In genomic region chr2:147782521-147782920, GRCh38 we compare ENCODE assay signal across 14 cellular contexts.
DNase-seq lines count a peak whose midpoint lies in the region; ATAC-seq and TF ChIP-seq lines count a peak whose summit lies in the region.
"Had no signal": no experiment of that assay in that cellular context is flagged by ENCODE, and none has a peak within 500 bp of the region (broad histone marks: within the 10 kb centered on the region; RNA-seq: fewer than 3 reads in every experiment).

No MANE protein-coding gene starts in this region.

- no peaks in the 10 kb centered on the region for H3K9me3 ChIP-seq in endodermal cell (ENCODE audit: control insufficient read depth, low read length)
- H3K9me3 ChIP-seq: heart left ventricle, left ventricle myocardium inferior had no signal

- TF ChIP-seq CTCF in fibroblast of the aortic adventitia (IDR thresholded peaks at IDR 0.05; ENCODE audit: insufficient read depth, low read length) (no peak), endodermal cell (conservative IDR thresholded peaks at IDR 0.05) (no peak)

- no peaks in the 10 kb centered on the region for H3K36me3 Mint-ChIP-seq in activated naive CD8-positive, alpha-beta T cell treated with anti-CD3 and anti-CD28 coated beads, Interleukin-2, amount 50 U/mL, for 24 hours (ENCODE audit: low read depth)
- H3K36me3 Mint-ChIP-seq in activated naive CD8-positive, alpha-beta T cell treated with anti-CD3 and anti-CD28 coated beads for 36 hours, result no peaks in the 10 kb centered on the region
- no peaks in the 10 kb centered on the region for H3K36me3 Mint-ChIP-seq in endodermal cell (ENCODE audit: low read depth)
- H3K36me3 Mint-ChIP-seq: activated naive CD8-positive, alpha-beta T cell treated with anti-CD3 and anti-CD28 coated beads, Interleukin-2, amount 10 ng/mL, durations not matched to agents 7 days and 5 days had no signal

- no peak overlapping the region for H3K9ac ChIP-seq in endodermal cell (ENCODE audit: extremely low read depth, low read length, poor library complexity, severe bottlenecking)

- no peaks in the 10 kb centered on the region for H3K9me3 Mint-ChIP-seq in activated naive CD8-positive, alpha-beta T cell treated with anti-CD3 and anti-CD28 coated beads, Interleukin-2, amount 50 U/mL, for 24 hours
- H3K9me3 Mint-ChIP-seq in activated naive CD8-positive, alpha-beta T cell treated with anti-CD3 and anti-CD28 coated beads for 36 hours, result no peaks in the 10 kb centered on the region
- no peaks in the 10 kb centered on the region for H3K9me3 Mint-ChIP-seq in endodermal cell
- H3K9me3 Mint-ChIP-seq: activated naive CD8-positive, alpha-beta T cell treated with anti-CD3 and anti-CD28 coated beads, Interleukin-2, amount 10 ng/mL, durations not matched to agents 7 days and 5 days had no signal

- WGBS in endodermal cell (ENCODE audit: insufficient coverage in 1 of 2, insufficient read length in 1 of 2), 2 experiments, result 93 to 100% methylated on average over 1 to 4 of the region's 4 CpGs

- DNase-seq in activated naive CD8-positive, alpha-beta T cell treated with anti-CD3 and anti-CD28 coated beads, Interleukin-2, amount 50 U/mL, for 24 hours, result no peak
- DNase-seq in activated naive CD8-positive, alpha-beta T cell treated with anti-CD3 and anti-CD28 coated beads for 36 hours, result no peak
- DNase-seq in OCI-M1 (lab: John Stamatoyannopoulos, UW), result peak; percentile 52
- peak; percentile 51 for DNase-seq in fibroblast of the aortic adventitia (ENCODE audit: low read depth)
- DNase-seq in stromal cell of bone marrow (ENCODE audit: low read depth), result peak; percentile 48
- DNase-seq in endodermal cell, result no peak
- no peak for DNase-seq in stimulated activated CD4-positive, alpha-beta T cell treated with anti-CD3 and anti-CD28 coated beads, Interleukin-4, amount 100 ng/mL, for 4 hours
- DNase-seq: activated naive CD8-positive, alpha-beta T cell treated with anti-CD3 and anti-CD28 coated beads, Interleukin-2, amount 10 ng/mL, durations not matched to agents 7 days and 5 days; dorsolateral prefrontal cortex; heart left ventricle; left ventricle myocardium inferior; stimulated activated CD8-positive, alpha-beta memory T cell treated with anti-CD3 and anti-CD28 coated beads, Interleukin-4, amount 100 ng/mL, for 48 hours had no signal

- peak; percentile 43 for ATAC-seq in activated naive CD8-positive, alpha-beta T cell treated with anti-CD3 and anti-CD28 coated beads, Interleukin-2, amount 50 U/mL, for 24 hours
- no peak for ATAC-seq in GM19023 (IDR thresholded peaks at IDR 0.05; ENCODE audit: unreplicated experiment)
- ATAC-seq: heart left ventricle had no signal

- no peaks in the 10 kb centered on the region for H3K27me3 Mint-ChIP-seq in activated naive CD8-positive, alpha-beta T cell treated with anti-CD3 and anti-CD28 coated beads, Interleukin-2, amount 50 U/mL, for 24 hours
- H3K27me3 Mint-ChIP-seq in activated naive CD8-positive, alpha-beta T cell treated with anti-CD3 and anti-CD28 coated beads for 36 hours, result no peaks in the 10 kb centered on the region
- H3K27me3 Mint-ChIP-seq in endodermal cell (ENCODE audit: insufficient read depth), result no peaks in the 10 kb centered on the region
- H3K27me3 Mint-ChIP-seq: B cell had no signal

- no peak overlapping the region for H3K27ac ChIP-seq in endodermal cell (ENCODE audit: low read depth, low read length)
- H3K27ac ChIP-seq: dorsolateral prefrontal cortex, heart left ventricle, left ventricle myocardium inferior had no signal

- no peaks in the 10 kb centered on the region for H3K27me3 ChIP-seq in endodermal cell (ENCODE audit: control insufficient read depth, insufficient read depth, low read length, poor library complexity, severe bottlenecking)
- H3K27me3 ChIP-seq: dorsolateral prefrontal cortex, heart left ventricle had no signal

- no peak overlapping the region for H3K4me3 Mint-ChIP-seq in activated naive CD8-positive, alpha-beta T cell treated with anti-CD3 and anti-CD28 coated beads, Interleukin-2, amount 50 U/mL, for 24 hours
- H3K4me3 Mint-ChIP-seq in activated naive CD8-positive, alpha-beta T cell treated with anti-CD3 and anti-CD28 coated beads for 36 hours, result no peak overlapping the region
- no peak overlapping the region for H3K4me3 Mint-ChIP-seq in endodermal cell
- H3K4me3 Mint-ChIP-seq: activated naive CD8-positive, alpha-beta T cell treated with anti-CD3 and anti-CD28 coated beads, Interleukin-2, amount 10 ng/mL, durations not matched to agents 7 days and 5 days; B cell had no signal

- H3K4me3 ChIP-seq in fibroblast of the aortic adventitia (ENCODE audit: low read depth, low read length), result no peak overlapping the region
- H3K4me3 ChIP-seq in endodermal cell (ENCODE audit: low read length), result no peak overlapping the region
- H3K4me3 ChIP-seq: dorsolateral prefrontal cortex, heart left ventricle, left ventricle myocardium inferior had no signal

- H3K27ac Mint-ChIP-seq in activated naive CD8-positive, alpha-beta T cell treated with anti-CD3 and anti-CD28 coated beads, Interleukin-2, amount 50 U/mL, for 24 hours, result no peak overlapping the region
- no peak overlapping the region for H3K27ac Mint-ChIP-seq in activated naive CD8-positive, alpha-beta T cell treated with anti-CD3 and anti-CD28 coated beads for 36 hours
- no peak overlapping the region for H3K27ac Mint-ChIP-seq in endodermal cell
- H3K27ac Mint-ChIP-seq: activated naive CD8-positive, alpha-beta T cell treated with anti-CD3 and anti-CD28 coated beads, Interleukin-2, amount 10 ng/mL, durations not matched to agents 7 days and 5 days; B cell had no signal

- H3K4me1 ChIP-seq in endodermal cell (ENCODE audit: control insufficient read depth, insufficient read depth, low read length), result no peaks in the 10 kb centered on the region
- H3K4me1 ChIP-seq: heart left ventricle, left ventricle myocardium inferior had no signal

- H3K4me1 Mint-ChIP-seq in activated naive CD8-positive, alpha-beta T cell treated with anti-CD3 and anti-CD28 coated beads, Interleukin-2, amount 50 U/mL, for 24 hours, result no peaks in the 10 kb centered on the region
- H3K4me1 Mint-ChIP-seq in activated naive CD8-positive, alpha-beta T cell treated with anti-CD3 and anti-CD28 coated beads for 36 hours, result peaks cover 3% of the 10 kb centered on the region
- no peaks in the 10 kb centered on the region for H3K4me1 Mint-ChIP-seq in endodermal cell
- H3K4me1 Mint-ChIP-seq: B cell had no signal

- no peaks in the 10 kb centered on the region for H3K36me3 ChIP-seq in endodermal cell (ENCODE audit: control insufficient read depth, insufficient read depth, low read length)
- H3K36me3 ChIP-seq: heart left ventricle, left ventricle myocardium inferior had no signal

Comparison
In these comparisons a context has a peak if more than half of its experiments do, and no peak if none do; other contexts are left out.
1. DNase-seq: peak in OCI-M1 (single experiment), fibroblast of the aortic adventitia (single experiment) and stromal cell of bone marrow (single experiment); none in activated naive CD8-positive, alpha-beta T cell treated with anti-CD3 and anti-CD28 coated beads, Interleukin-2, amount 50 U/mL, for 24 hours (single experiment), activated naive CD8-positive, alpha-beta T cell treated with anti-CD3 and anti-CD28 coated beads for 36 hours (single experiment), endodermal cell (single experiment) and stimulated activated CD4-positive, alpha-beta T cell treated with anti-CD3 and anti-CD28 coated beads, Interleukin-4, amount 100 ng/mL, for 4 hours (0 of 2).